26 cellular contexts compared by ENCODE assay signal in the genomic region with DNA sequence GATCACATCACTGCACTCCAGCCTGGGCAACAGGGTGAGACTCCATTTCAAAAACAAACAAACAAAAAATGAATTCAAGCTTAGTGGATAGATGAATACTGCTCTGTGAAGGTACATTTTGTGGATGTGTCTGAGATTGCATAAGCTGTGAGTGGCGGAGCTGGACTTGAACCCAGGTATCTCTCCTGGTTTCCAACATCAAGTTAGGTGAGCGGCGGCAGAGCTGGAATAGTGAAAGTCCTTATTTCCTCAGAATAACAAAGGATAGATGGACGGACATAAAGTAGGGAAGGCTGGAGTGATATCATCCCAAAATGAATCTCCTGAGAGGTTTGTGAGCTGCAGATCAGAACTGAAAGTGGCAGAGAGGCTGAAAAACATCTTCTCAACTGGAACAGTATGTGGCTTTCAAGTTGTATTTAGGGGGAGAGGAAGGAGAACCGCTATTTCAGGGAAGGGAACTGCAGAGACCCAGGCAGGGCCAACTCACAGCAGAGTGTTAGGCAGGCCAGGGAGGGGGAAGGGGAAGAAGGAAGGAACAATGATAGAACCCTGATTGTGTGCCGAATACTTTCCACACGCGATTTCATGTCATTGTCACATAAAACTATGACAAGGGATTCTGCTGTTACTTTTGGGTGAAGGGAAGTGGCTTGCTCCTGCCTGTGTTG.
A peak's percentile ranks its signal among the peaks of the same experiment; 100 is the strongest.
DNase-seq lines count a peak whose midpoint lies in the region; ATAC-seq lines count a peak whose summit lies in the region.
"Had no signal": no experiment of that assay in that cellular context is flagged by ENCODE, and none has a peak within 500 bp of the region (broad histone marks: within the 10 kb centered on the region; RNA-seq: fewer than 3 reads in every experiment).

No MANE protein-coding gene starts in this region.

- ATAC-seq in GM18519 (IDR thresholded peaks at IDR 0.05; ENCODE audit: low FRiP score, unreplicated experiment): no peak
- ATAC-seq: activated CD4-positive, CD25-positive, alpha-beta regulatory T cell treated with anti-CD3 and anti-CD28 coated beads, Interleukin-2, amount 50 U/mL, for 24 hours; activated T-helper 17 cell treated with anti-CD3 and anti-CD28 coated beads, Interleukin-2, amount 50 U/mL, for 72 hours; foreskin keratinocyte; stimulated activated effector memory CD8-positive, alpha-beta T cell treated with anti-CD3 and anti-CD28 coated beads, Interleukin-12 subunit alpha, Interleukin-12 subunit beta, amount 100 ng/mL, for 72 hours had no signal

- H3K27ac ChIP-seq in epithelial cell of prostate (peak overlapping the region; percentile 12), substantia nigra (ENCODE audit: low read depth, low read length, poor library complexity, severe bottlenecking) (peak overlapping the region; percentile 5)
- H3K27ac ChIP-seq: esophagus squamous epithelium, foreskin keratinocyte, heart left ventricle, left ventricle myocardium inferior, prostate gland had no signal

- peak; percentile 32 for DNase-seq in activated CD8-positive, alpha-beta memory T cell treated with anti-CD3 and anti-CD28 coated beads, Interleukin-2, amount 50 U/mL, for 48 hours
- no peak for DNase-seq in activated CD8-positive, alpha-beta memory T cell treated with anti-CD3 and anti-CD28 coated beads, Interleukin-2, amount 50 U/mL, for 4 hours
- DNase-seq in MV-4-11 (lab: John Stamatoyannopoulos, UW): peak; percentile 19
- DNase-seq in epithelial cell of prostate (ENCODE audit: low read depth, low spot score): no peak
- peak in 3 of 49 donors; percentile 7 to 14 (median 8) for DNase-seq in substantia nigra (lab: John Stamatoyannopoulos, UW)
- no peak for DNase-seq in SW480 (ENCODE audit: low spot score)
- no peak for DNase-seq in 8988T
- DNase-seq: activated CD4-positive, alpha-beta memory T cell treated with anti-CD3 and anti-CD28 coated beads for 36 hours; amniotic stem cell; cerebellar nuclear complex; esophagus squamous epithelium; H9; heart left ventricle; islet precursor cell; left ventricle myocardium inferior; NCI-H1417; NCI-H2029 treated with DMSO at 0.1 percent for 48 hours; NCI-H524 treated with DMSO at 0.1 percent for 48 hours; NK-92 treated with Interleukin-12 subunit alpha and Interleukin-12 subunit beta, amount 100 ng/mL, for 24 hours; trophoblast cell had no signal

Comparison
In these comparisons a context has a peak if more than half of its experiments do, and no peak if none do; other contexts are left out.
1. DNase-seq: peak in activated CD8-positive, alpha-beta memory T cell treated with anti-CD3 and anti-CD28 coated beads, Interleukin-2, amount 50 U/mL, for 48 hours (single experiment) and MV-4-11 (single experiment); none in activated CD8-positive, alpha-beta memory T cell treated with anti-CD3 and anti-CD28 coated beads, Interleukin-2, amount 50 U/mL, for 4 hours (single experiment), epithelial cell of prostate (single experiment), SW480 (single experiment) and 8988T (single experiment).